ENCODE assay signal across 8 cellular contexts in the genomic region with DNA sequence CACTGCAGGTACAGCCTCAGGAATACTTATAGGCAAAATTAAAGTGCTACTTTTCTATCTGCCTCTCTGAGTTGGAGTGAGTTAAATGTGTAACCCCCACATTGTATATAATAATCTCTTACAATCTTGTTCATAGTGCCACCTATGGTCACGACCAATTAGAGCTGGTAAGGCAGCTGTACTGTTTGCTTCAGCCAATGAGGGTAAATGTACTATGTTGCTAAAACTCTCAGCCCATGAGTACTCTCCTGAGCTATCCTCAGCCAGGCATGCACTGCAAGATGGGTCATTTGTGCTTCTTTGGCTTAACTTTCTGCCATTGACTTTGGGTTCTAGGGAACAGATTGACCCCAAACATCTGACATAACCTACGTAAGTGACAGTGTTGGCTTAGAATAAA. TPM values are rescaled to one million over a fixed set of nuclear protein-coding genes. Genes with fewer than 3 reads are reported as not detected.
A peak's percentile ranks its signal among the peaks of the same experiment; 100 is the strongest.
DNase-seq lines count a peak whose midpoint lies in the region; ATAC-seq and TF ChIP-seq lines count a peak whose summit lies in the region.

No MANE protein-coding gene starts in this region.

- TF ChIP-seq CTCF in RWPE1 (conservative IDR thresholded peaks at IDR 0.05; ENCODE audit: low read depth): no peak
- TF ChIP-seq CTCF in fibroblast of villous mesenchyme (IDR thresholded peaks at IDR 0.05; ENCODE audit: insufficient read depth, low read depth, low read length): no peak

- ATAC-seq in GM19455 (IDR thresholded peaks at IDR 0.05; ENCODE audit: unreplicated experiment) (peak; percentile 77), HG03439 (IDR thresholded peaks at IDR 0.05; ENCODE audit: unreplicated experiment) (peak; percentile 62)

- no peak overlapping the region for H3K4me3 ChIP-seq in fibroblast of villous mesenchyme (ENCODE audit: low read depth, low read length)

- no peak overlapping the region for H3K27ac ChIP-seq in RWPE1

- peak; percentile 17 to 50 (median 30) for DNase-seq in NCI-H1417 (lab: John Stamatoyannopoulos, UW)
- no peak for DNase-seq in NCI-H1417 treated with DMSO at 0.1 percent for 48 hours (lab: John Stamatoyannopoulos, UW)
- peak; percentile 89 for DNase-seq in RWPE1 (ENCODE audit: low spot score)
- peak; percentile 51 for DNase-seq in fibroblast of villous mesenchyme (ENCODE audit: low read depth)
- no peak for DNase-seq in cerebellar nuclear complex (lab: John Stamatoyannopoulos, UW)
- DNase-seq in activated gamma-delta T cell (lab: John Stamatoyannopoulos, UW): no peak

- POLR2A ChIA-PET in RWPE1 (lab: Yijun Ruan, JAX; ENCODE audit: low non-redundant PET): no interaction called here

- CTCF ChIA-PET in RWPE1 (lab: Yijun Ruan, JAX): no interaction called here

RNA-seq across cellular contexts. Expression of gene MDM2, which starts 15.0 kb away (rescaled TPM):
- total RNA-seq in fibroblast of villous mesenchyme: 151 and 245 TPM in 2 replicates

RNA-seq across cellular contexts. Expression of gene SLC35E3, which starts 47.0 kb away (rescaled TPM):
- total RNA-seq in fibroblast of villous mesenchyme: 2.6 and 6.5 TPM in 2 replicates

Comparison
In these comparisons a context has a peak if more than half of its experiments do, and no peak if none do; other contexts are left out.
1. DNase-seq: peak in NCI-H1417 (3 of 3), RWPE1 (single experiment) and fibroblast of villous mesenchyme (single experiment); none in NCI-H1417 treated with DMSO at 0.1 percent for 48 hours (single experiment), cerebellar nuclear complex (0 of 2) and activated gamma-delta T cell (single experiment).